ENCODE assay signal across 12 cellular contexts in the genomic region with DNA sequence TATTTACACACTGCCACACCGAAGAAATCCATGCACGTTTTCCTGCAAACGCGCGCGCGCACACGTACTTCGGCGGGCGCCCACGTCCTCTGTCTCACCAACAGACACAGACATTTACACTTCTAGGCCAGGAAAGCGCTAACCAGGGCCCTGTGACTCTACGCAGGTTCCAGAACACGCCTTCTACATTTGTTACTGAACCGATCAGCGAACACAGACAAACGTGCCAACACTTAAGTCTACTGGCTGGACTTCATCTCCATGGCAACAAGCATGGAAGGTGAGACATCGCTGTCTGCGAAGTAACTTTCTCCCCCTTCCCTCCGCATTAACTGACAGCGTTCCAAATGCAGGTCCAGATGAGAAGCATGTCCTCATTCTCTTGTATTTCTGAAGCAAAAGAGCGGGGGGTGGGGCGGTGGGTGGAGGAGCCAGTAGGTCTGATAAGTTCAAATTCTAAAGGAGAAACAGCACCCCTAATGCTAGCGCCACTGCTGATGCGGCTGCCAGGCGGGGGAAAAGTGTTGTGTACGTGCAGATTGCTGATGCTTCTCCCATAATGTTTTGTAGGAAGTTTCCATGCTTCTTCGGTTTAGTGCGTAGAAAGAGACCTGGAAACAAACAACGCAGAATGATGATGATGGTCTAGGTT. TPM values are rescaled to one million over a fixed set of nuclear protein-coding genes. Genes with fewer than 3 reads are reported as not detected.
DNase-seq lines count a peak whose midpoint lies in the region; ATAC-seq, FAIRE-seq and TF ChIP-seq lines count a peak whose summit lies in the region.
"Had no signal": no experiment of that assay in that cellular context is flagged by ENCODE, and none has a peak within 500 bp of the region (broad histone marks: within the 10 kb centered on the region; RNA-seq: fewer than 3 reads in every experiment).

A gene (plus strand): TSS at position 92 of the 652 bp plus-strand sequence. CDS start 9,636 bp downstream, outside the sequence.

- H3K9me3 ChIP-seq in astrocyte (ENCODE audit: insufficient read depth, low read depth, low read length) (no peaks in the 10 kb centered on the region), mammary epithelial cell (replicated peaks; ENCODE audit: insufficient read depth, low read length) (no peaks in the 10 kb centered on the region)
- H3K9me3 ChIP-seq: psoas muscle had no signal

- no peaks in the 10 kb centered on the region for H3K36me3 ChIP-seq in astrocyte (ENCODE audit: insufficient read depth, low read length)
- H3K36me3 ChIP-seq in mammary epithelial cell (ENCODE audit: insufficient read depth, low read length): no peaks in the 10 kb centered on the region

- H3K4me3 ChIP-seq in astrocyte (ENCODE audit: insufficient read depth, low read depth, low read length): peak within 1 kb of the TSS; percentile 45
- no peak within 1 kb of the TSS for H3K4me3 ChIP-seq in mammary epithelial cell (replicated peaks in 1 of 3; ENCODE audit: insufficient read depth in 1 of 3, low read depth in 2 of 3, low read length in 3 of 3)
- H3K4me3 ChIP-seq: psoas muscle had no signal

- peaks cover 4% of the 10 kb centered on the region for H3K27me3 ChIP-seq in astrocyte (ENCODE audit: insufficient read depth, low read length)
- H3K27me3 ChIP-seq in mammary epithelial cell (ENCODE audit: insufficient read depth, low read length): no peaks in the 10 kb centered on the region

- WGBS in mammary epithelial cell (ENCODE audit: low coverage, missing lambda C conversion rate): 12% methylated on average over 23 of the region's 31 CpGs

- ATAC-seq in stimulated activated naive CD8-positive, alpha-beta T cell treated with anti-CD3 and anti-CD28 coated beads, Interleukin-15, amount 100 ng/mL, for 72 hours: no peak
- no peak for ATAC-seq in HG03460 (IDR thresholded peaks at IDR 0.05; ENCODE audit: unreplicated experiment)
- ATAC-seq: psoas muscle had no signal

- no peak for DNase-seq in activated CD4-positive, alpha-beta T cell treated with anti-CD3 and anti-CD28 coated beads, Interleukin-2, amount 10 ng/mL, durations not matched to agents 24 days and 14 days
- DNase-seq in activated CD4-positive, alpha-beta T cell treated with anti-CD3 and anti-CD28 coated beads, Interleukin-2, amount 50 U/mL, for 1 hour: no peak
- DNase-seq in astrocyte (ENCODE audit: low read depth): peak; percentile 11
- peak; percentile 53 for DNase-seq in islet precursor cell
- DNase-seq in stimulated activated naive CD8-positive, alpha-beta T cell treated with anti-CD3 and anti-CD28 coated beads, Interleukin-15, amount 100 ng/mL, for 72 hours: no peak
- DNase-seq in COLO829 (ENCODE audit: low spot score): no peak
- no peak for DNase-seq in mammary epithelial cell
- DNase-seq: SIG-M5 had no signal

- in situ Hi-C loops in mammary epithelial cell (cut with MboI; ENCODE audit: low sequenced_read_pairs in 2 of 2): no loop called here

- no peak for TF ChIP-seq CTCF in astrocyte (IDR thresholded peaks at IDR 0.05; ENCODE audit: insufficient read depth, low read depth, low read length)
- no peak for TF ChIP-seq CTCF in mammary epithelial cell (conservative IDR thresholded peaks at IDR 0.05 in 1 of 2, IDR thresholded peaks at IDR 0.05 in 1 of 2; ENCODE audit: extremely low read depth in 1 of 2, insufficient read depth in 1 of 2, low read depth in 1 of 2, low read length in 2 of 2)

- H3K27ac ChIP-seq in astrocyte (ENCODE audit: low read depth, low read length) (no peak within 1 kb of the TSS), mammary epithelial cell (ENCODE audit: insufficient read depth, low read depth, low read length) (no peak within 1 kb of the TSS)
- H3K27ac ChIP-seq: psoas muscle had no signal

- intact Hi-C loops in activated CD4-positive, alpha-beta T cell treated with anti-CD3 and anti-CD28 coated beads, Interleukin-2, amount 10 ng/mL, durations not matched to agents 24 days and 14 days (cut with micrococcal nuclease): no loop called here
- intact Hi-C loops in mammary epithelial cell (cut with micrococcal nuclease): no loop called here

- no TSS peak for BruUV-seq in mammary epithelial cell (replicated peaks; lab: Mats Ljungman, UMichigan)

- H3K9me3 Mint-ChIP-seq in activated CD4-positive, alpha-beta T cell treated with anti-CD3 and anti-CD28 coated beads, Interleukin-2, amount 10 ng/mL, durations not matched to agents 24 days and 14 days: no peaks in the 10 kb centered on the region
- no peaks in the 10 kb centered on the region for H3K9me3 Mint-ChIP-seq in astrocyte (ENCODE audit: unreplicated experiment)
- H3K9me3 Mint-ChIP-seq in stimulated activated naive CD8-positive, alpha-beta T cell treated with anti-CD3 and anti-CD28 coated beads, Interleukin-15, amount 100 ng/mL, for 72 hours: peaks cover 0 to 6% of the 10 kb centered on the region in 2 donors

- no peak for FAIRE-seq in astrocyte (lab: Jason Lieb, UNC)

- H3K27me3 Mint-ChIP-seq in activated CD4-positive, alpha-beta T cell treated with anti-CD3 and anti-CD28 coated beads, Interleukin-2, amount 10 ng/mL, durations not matched to agents 24 days and 14 days: peaks cover 27% of the 10 kb centered on the region
- peaks cover 25% of the 10 kb centered on the region for H3K27me3 Mint-ChIP-seq in astrocyte (ENCODE audit: low read depth, unreplicated experiment)
- peaks cover 30% of the 10 kb centered on the region for H3K27me3 Mint-ChIP-seq in stimulated activated naive CD8-positive, alpha-beta T cell treated with anti-CD3 and anti-CD28 coated beads, Interleukin-15, amount 100 ng/mL, for 72 hours

- no peaks in the 10 kb centered on the region for H4K20me1 ChIP-seq in astrocyte (ENCODE audit: insufficient read depth, low read length)
- H4K20me1 ChIP-seq in mammary epithelial cell (ENCODE audit: insufficient read depth, low read length): no peaks in the 10 kb centered on the region

- peak within 1 kb of the TSS; percentile 10 for H3K4me3 Mint-ChIP-seq in activated CD4-positive, alpha-beta T cell treated with anti-CD3 and anti-CD28 coated beads, Interleukin-2, amount 10 ng/mL, durations not matched to agents 24 days and 14 days
- H3K4me3 Mint-ChIP-seq in astrocyte (ENCODE audit: unreplicated experiment): peak within 1 kb of the TSS; percentile 87
- peak within 1 kb of the TSS; percentile 38 to 58 for H3K4me3 Mint-ChIP-seq in stimulated activated naive CD8-positive, alpha-beta T cell treated with anti-CD3 and anti-CD28 coated beads, Interleukin-15, amount 100 ng/mL, for 72 hours

- dilution Hi-C loops in mammary epithelial cell (cut with HindIII; ENCODE audit: low sequenced_read_pairs): no loop called here

- H3K9ac ChIP-seq in astrocyte (ENCODE audit: low read length): no peak within 1 kb of the TSS
- H3K9ac ChIP-seq in mammary epithelial cell (ENCODE audit: insufficient read depth, low read length): no peak within 1 kb of the TSS

- H3K27ac Mint-ChIP-seq in activated CD4-positive, alpha-beta T cell treated with anti-CD3 and anti-CD28 coated beads, Interleukin-2, amount 10 ng/mL, durations not matched to agents 24 days and 14 days: no peak within 1 kb of the TSS
- H3K27ac Mint-ChIP-seq in astrocyte (ENCODE audit: unreplicated experiment): no peak within 1 kb of the TSS
- no peak within 1 kb of the TSS for H3K27ac Mint-ChIP-seq in stimulated activated naive CD8-positive, alpha-beta T cell treated with anti-CD3 and anti-CD28 coated beads, Interleukin-15, amount 100 ng/mL, for 72 hours

- H2AFZ ChIP-seq in astrocyte (ENCODE audit: low read depth, low read length) (peak within 1 kb of the TSS; percentile 47), mammary epithelial cell (ENCODE audit: low read depth, low read length) (no peak within 1 kb of the TSS)

- no peaks in the 10 kb centered on the region for H3K79me2 ChIP-seq in astrocyte (ENCODE audit: insufficient read depth, low read length)
- no peaks in the 10 kb centered on the region for H3K79me2 ChIP-seq in mammary epithelial cell (ENCODE audit: insufficient read depth, low read length)

- H3K4me1 ChIP-seq in astrocyte (ENCODE audit: insufficient read depth, low read length) (peaks cover 7% of the 10 kb centered on the region), mammary epithelial cell (ENCODE audit: insufficient read depth, low read length) (no peaks in the 10 kb centered on the region)
- H3K4me1 ChIP-seq: psoas muscle had no signal

- H3K4me2 ChIP-seq in astrocyte (ENCODE audit: low read length): peak within 1 kb of the TSS; percentile 84
- H3K4me2 ChIP-seq in mammary epithelial cell (ENCODE audit: insufficient read depth, low read depth, low read length): no peak within 1 kb of the TSS

- no peaks in the 10 kb centered on the region for H3K4me1 Mint-ChIP-seq in activated CD4-positive, alpha-beta T cell treated with anti-CD3 and anti-CD28 coated beads, Interleukin-2, amount 10 ng/mL, durations not matched to agents 24 days and 14 days
- peaks cover 3% of the 10 kb centered on the region for H3K4me1 Mint-ChIP-seq in astrocyte (ENCODE audit: low read depth, unreplicated experiment)
- peaks cover 7% of the 10 kb centered on the region for H3K4me1 Mint-ChIP-seq in stimulated activated naive CD8-positive, alpha-beta T cell treated with anti-CD3 and anti-CD28 coated beads, Interleukin-15, amount 100 ng/mL, for 72 hours

- CTCF ChIA-PET in mammary epithelial cell (lab: Charles Lee; ENCODE audit: low non-redundant PET): no interaction called here

- no peaks in the 10 kb centered on the region for H3K36me3 Mint-ChIP-seq in activated CD4-positive, alpha-beta T cell treated with anti-CD3 and anti-CD28 coated beads, Interleukin-2, amount 10 ng/mL, durations not matched to agents 24 days and 14 days (ENCODE audit: low read depth)
- H3K36me3 Mint-ChIP-seq in astrocyte (ENCODE audit: low read depth, unreplicated experiment): no peaks in the 10 kb centered on the region

RNA-seq across cellular contexts. Expression of the gene that starts here (rescaled TPM):
- total RNA-seq in activated CD4-positive, alpha-beta T cell treated with anti-CD3 and anti-CD28 coated beads, Interleukin-2, amount 10 ng/mL, durations not matched to agents 24 days and 14 days: 0.07 TPM in 1 of 2 replicates, not detected in the other
- total RNA-seq in astrocyte: not detected in 2 replicates
- not detected for total RNA-seq in mammary epithelial cell
- not detected for polyA plus RNA-seq in mammary epithelial cell
- polyA minus RNA-seq in mammary epithelial cell: not detected
- total RNA-seq: psoas muscle had no signal
- polyA plus RNA-seq: BJ, esophagus, psoas muscle had no signal

Comparison
In these comparisons a context has a peak if more than half of its experiments do, and no peak if none do; other contexts are left out.
1. Peak in DNase-seq, H3K4me3 ChIP-seq and H3K4me2 ChIP-seq in astrocyte; RNA of the gene not detected or under 1 TPM.
2. H3K4me3 Mint-ChIP-seq: peak in every context shown above with its lines; median percentile 87 in astrocyte; 48 in stimulated activated naive CD8-positive, alpha-beta T cell treated with anti-CD3 and anti-CD28 coated beads, Interleukin-15, amount 100 ng/mL, for 72 hours; 10 in activated CD4-positive, alpha-beta T cell treated with anti-CD3 and anti-CD28 coated beads, Interleukin-2, amount 10 ng/mL, durations not matched to agents 24 days and 14 days.